8 cellular contexts compared by ENCODE assay signal in genomic region chr4:153466637-153467153, GRCh38. TPM values are rescaled to one million over a fixed set of nuclear protein-coding genes. Genes with fewer than 3 reads are reported as not detected.
DNase-seq lines count a peak whose midpoint lies in the region; ATAC-seq, FAIRE-seq and TF ChIP-seq lines count a peak whose summit lies in the region.

No MANE protein-coding gene starts in this region.

- H3K4me1 ChIP-seq in A549 (peaks cover 14% of the 10 kb centered on the region; the same call in 2 of the 3 replicates), skeletal muscle tissue (ENCODE audit: control insufficient read depth in 3 of 3, insufficient read depth in 3 of 3, low read length in 3 of 3) (peaks cover 39 to 51% (median 47%) of the 10 kb centered on the region in 3 donors)

- peak in 1 of 2 experiments; percentile 13 for DNase-seq in A549 (ENCODE audit: low read depth in 1 of 2, low spot score in 1 of 2)
- DNase-seq in activated effector memory CD4-positive, alpha-beta T cell treated with Interleukin-2 at 50 U/mL for 16 hours: peak; percentile 22
- DNase-seq in left cardiac atrium: no peak
- no peak for DNase-seq in D721Med (ENCODE audit: insufficient read length, low spot score)

- FAIRE-seq in A549 (lab: Jason Lieb, UNC) (no peak), D721Med (lab: Jason Lieb, UNC) (no peak)

- ATAC-seq in A549: peak; percentile 60 to 71
- ATAC-seq in GM19025 (IDR thresholded peaks at IDR 0.05; ENCODE audit: low read depth, unreplicated experiment): peak; percentile 5
- ATAC-seq in HG03442 (IDR thresholded peaks at IDR 0.05; ENCODE audit: unreplicated experiment): peak; percentile 3
- peak; percentile 48 to 59 for ATAC-seq in left cardiac atrium
- no peak for ATAC-seq in GM18861 (IDR thresholded peaks at IDR 0.05; ENCODE audit: unreplicated experiment)

- TF ChIP-seq EP300 in A549 (IDR thresholded peaks at IDR 0.05): no peak

- TF ChIP-seq CTCF in A549 (IDR thresholded peaks at IDR 0.05) (no peak), D721Med (IDR thresholded peaks at IDR 0.05; ENCODE audit: insufficient read depth, missing control alignments) (no peak)

- H3K27me3 ChIP-seq in skeletal muscle tissue (ENCODE audit: control insufficient read depth in 3 of 3, insufficient read depth in 3 of 3, low read length in 3 of 3): no peaks in the 10 kb centered on the region

- peak overlapping the region; percentile 71 for H3K4me3 ChIP-seq in A549
- peak overlapping the region; percentile 74 to 87 (median 84) for H3K4me3 ChIP-seq in skeletal muscle tissue (ENCODE audit: low read length in 3 of 3)

- no peaks in the 10 kb centered on the region for H3K9me3 ChIP-seq in A549
- no peaks in the 10 kb centered on the region for H3K9me3 ChIP-seq in skeletal muscle tissue (ENCODE audit: control insufficient read depth in 3 of 3, low read length in 3 of 3)

- H3K4me2 ChIP-seq in A549: peak overlapping the region; percentile 91

- H3K27ac ChIP-seq in A549 (peak overlapping the region; percentile 82 to 96), skeletal muscle tissue (ENCODE audit: low read depth, low read length) (peak overlapping the region; percentile 92)

- no peak for TF ChIP-seq RAD21 in A549 (conservative IDR thresholded peaks at IDR 0.05 in 1 of 2, IDR thresholded peaks at IDR 0.05 in 1 of 2)

- H3K9ac ChIP-seq in skeletal muscle tissue (ENCODE audit: low read depth in 1 of 3, low read length in 3 of 3): peak overlapping the region; percentile 88 to 97 (median 92)

- CTCF ChIA-PET in A549 (lab: Yijun Ruan, JAX): interaction anchor here (1.3 to 3.5 kb wide), 6 partner anchors 15 to 123 kb away, joined by 3 to 14 read pairs (median 7); no protein-coding TSS in a partner anchor

- intact Hi-C loops in left cardiac atrium (cut with DNase I): loop anchor here (5.0 to 10.0 kb wide), 3 partner anchors 101 to 122 kb away; partner anchors contain the start of gene MND1 (in 2 of the 2)

- 2% methylated on average over 10 of the region's 48 CpGs for WGBS in A549 (ENCODE audit: missing lambda C conversion rate)

- TF ChIP-seq POLR2A in A549 (IDR thresholded peaks at IDR 0.05; ENCODE audit: low read length): no peak

- POLR2A ChIA-PET in A549 (lab: Yijun Ruan, JAX): interaction anchor here (0.9 to 2.0 kb wide), 8 partner anchors 14 to 121 kb away, joined by 3 to 9 read pairs (median 4); no protein-coding TSS in a partner anchor

- no peaks in the 10 kb centered on the region for H3K36me3 ChIP-seq in skeletal muscle tissue (ENCODE audit: control insufficient read depth in 3 of 3, insufficient read depth in 3 of 3, low read length in 3 of 3)

TF ChIP-seq in A549, 52 proteins besides CTCF, POLR2A, EP300 and RAD21:
- TF ChIP-seq KDM1A (IDR thresholded peaks at IDR 0.05; ENCODE audit: low read depth): no peak
- TF ChIP-seq EHF (CRISPR knock-in tag; IDR thresholded peaks at IDR 0.05): no peak
- TF ChIP-seq JUN (IDR thresholded peaks at IDR 0.05): no peak
- no peak for TF ChIP-seq ELK1 (IDR thresholded peaks at IDR 0.05; ENCODE audit: low read depth, low read length)
- no peak for TF ChIP-seq CBX8 (IDR thresholded peaks at IDR 0.05)
- no peak for TF ChIP-seq ATOH8 (CRISPR knock-in tag; IDR thresholded peaks at IDR 0.05; ENCODE audit: low read depth)
- TF ChIP-seq E2F6 (IDR thresholded peaks at IDR 0.05; ENCODE audit: borderline replicate concordance, low read depth): no peak
- no peak for TF ChIP-seq BHLHE40 (IDR thresholded peaks at IDR 0.05; ENCODE audit: low read depth, low read length)
- no peak for TF ChIP-seq ZSCAN20 (CRISPR knock-in tag; IDR thresholded peaks at IDR 0.05)
TF ChIP-seq in A549: peak in this region for 0.

RNA-seq across cellular contexts. Expression of gene TMEM131L, which starts 0.5 kb away (rescaled TPM):
- polyA plus RNA-seq in A549 (2011; rRNA removed): 5.0 and 6.3 TPM in 2 replicates
- 1.9 and 2.3 TPM in 2 replicates for polyA plus RNA-seq in A549 (2012; cell fraction: cytosol; rRNA removed)
- 5.4 and 8.8 TPM in 2 replicates for polyA plus RNA-seq in A549 (2012; cell fraction: nucleus; rRNA removed)
- polyA plus RNA-seq in A549 (2017; fragmentation: RNase III; extraction: RNeasy Plus Mini Kit Qiagen cat#74134 plus additional on column Dnase treatment): 3.4 to 4.5 TPM (median 3.9 TPM) in 3 replicates
- 9.0 and 10.5 TPM in 2 replicates for polyA minus RNA-seq in A549 (2011; rRNA and poly(A)+ RNA removed)
- total RNA-seq in left cardiac atrium: 10 to 100 TPM in 1 of 2 donors, 1 to 10 TPM in 1; 8.1 to 13.1 TPM
- 69.4 TPM for total RNA-seq in skeletal muscle tissue
